Comparison of ENCODE assay signal across 9 cellular contexts in the genomic region with DNA sequence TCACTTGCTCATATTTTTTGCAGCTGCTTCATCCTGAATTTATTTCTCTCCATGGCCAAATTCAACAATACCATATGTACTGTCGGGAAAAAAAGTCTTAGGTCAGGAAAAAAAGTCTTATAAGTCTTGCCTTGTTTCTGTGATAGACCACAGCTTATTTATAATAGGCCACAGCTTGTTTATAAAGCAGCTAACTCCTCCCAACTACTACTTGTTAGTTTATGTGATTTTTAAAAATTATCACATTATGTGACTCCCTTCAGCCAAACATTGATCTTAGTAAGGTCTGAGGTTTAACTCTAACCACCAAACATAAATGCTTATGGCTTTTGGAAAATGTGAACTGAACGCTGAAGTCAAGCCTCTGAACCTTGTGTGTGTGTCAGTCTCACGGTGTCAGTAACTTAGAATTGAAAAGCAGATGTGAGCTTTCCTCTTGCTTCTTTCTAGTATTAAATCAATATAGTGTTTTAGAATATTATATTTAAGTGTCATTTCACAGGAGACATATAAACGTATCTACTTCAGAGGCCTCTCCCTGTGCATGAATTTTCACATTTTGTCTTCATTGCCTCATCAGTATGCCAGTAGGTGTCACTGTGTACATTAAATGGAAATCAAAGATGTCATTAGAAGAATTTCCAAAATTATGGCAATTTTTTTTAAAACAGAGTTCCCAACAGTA. TPM values are rescaled to one million over a fixed set of nuclear protein-coding genes. Genes with fewer than 3 reads are reported as not detected.
DNase-seq lines count a peak whose midpoint lies in the region; ATAC-seq and TF ChIP-seq lines count a peak whose summit lies in the region.
"Had no signal": no experiment of that assay in that cellular context is flagged by ENCODE, and none has a peak within 500 bp of the region (broad histone marks: within the 10 kb centered on the region; RNA-seq: fewer than 3 reads in every experiment).

No MANE protein-coding gene starts in this region.

- peaks cover under 1% of the 10 kb centered on the region for H3K4me1 Mint-ChIP-seq in stimulated activated memory B cell treated with anti-CD40 and anti-IgM and Interleukin-4, amounts not matched to agents 10 μg/mL and 1 μg/mL and 100 μg/mL, for 72 hours

- H3K4me3 ChIP-seq in smooth muscle cell = no peak overlapping the region

- no peak overlapping the region for H2AFZ ChIP-seq in smooth muscle cell (ENCODE audit: low read depth)

- no peak overlapping the region for H3K9ac ChIP-seq in smooth muscle cell (ENCODE audit: low read depth)

- H3K4me1 ChIP-seq in smooth muscle cell (ENCODE audit: low read depth) = no peaks in the 10 kb centered on the region

- peak overlapping the region; percentile 48 for H3K27ac ChIP-seq in smooth muscle cell (ENCODE audit: low read depth)

- H3K27me3 Mint-ChIP-seq in stimulated activated memory B cell treated with anti-CD40 and anti-IgM and Interleukin-4, amounts not matched to agents 10 μg/mL and 1 μg/mL and 100 μg/mL, for 72 hours = no peaks in the 10 kb centered on the region
- H3K27me3 Mint-ChIP-seq: CD4-positive, CD25-positive, alpha-beta regulatory T cell had no signal

- no peaks in the 10 kb centered on the region for H3K27me3 ChIP-seq in smooth muscle cell (ENCODE audit: low read depth)

- H3F3A ChIP-seq in smooth muscle cell (ENCODE audit: low read depth) = peaks cover 7% of the 10 kb centered on the region

- H3K4me2 ChIP-seq in smooth muscle cell = peak overlapping the region; percentile 49

- no peak overlapping the region for H3K27ac Mint-ChIP-seq in stimulated activated memory B cell treated with anti-CD40 and anti-IgM and Interleukin-4, amounts not matched to agents 10 μg/mL and 1 μg/mL and 100 μg/mL, for 72 hours
- H3K27ac Mint-ChIP-seq: CD4-positive, CD25-positive, alpha-beta regulatory T cell had no signal

- TF ChIP-seq POLR2A in erythroblast (IDR thresholded peaks at IDR 0.05; ENCODE audit: low read length) = no peak

- no peaks in the 10 kb centered on the region for H3K36me3 ChIP-seq in smooth muscle cell (ENCODE audit: low read depth)

- H3K4me3 Mint-ChIP-seq in stimulated activated memory B cell treated with anti-CD40 and anti-IgM and Interleukin-4, amounts not matched to agents 10 μg/mL and 1 μg/mL and 100 μg/mL, for 72 hours = no peak overlapping the region
- H3K4me3 Mint-ChIP-seq: CD4-positive, CD25-positive, alpha-beta regulatory T cell had no signal

- DNase-seq in NCI-H2029 treated with DMSO at 0.1 percent for 48 hours (lab: John Stamatoyannopoulos, UW) = peak; percentile 47
- no peak for DNase-seq in NCI-H2029 (lab: John Stamatoyannopoulos, UW)
- DNase-seq in NCI-H69 (lab: John Stamatoyannopoulos, UW) = peak; percentile 59
- DNase-seq in erythroblast (lab: John Stamatoyannopoulos, UW) = peak; percentile 9 to 29
- DNase-seq in smooth muscle cell (lab: John Stamatoyannopoulos, UW; ENCODE audit: unreplicated experiment) = no peak
- DNase-seq: CD4-positive, CD25-positive, alpha-beta regulatory T cell had no signal

- H3K9me3 Mint-ChIP-seq in stimulated activated memory B cell treated with anti-CD40 and anti-IgM and Interleukin-4, amounts not matched to agents 10 μg/mL and 1 μg/mL and 100 μg/mL, for 72 hours = no peaks in the 10 kb centered on the region
- H3K9me3 Mint-ChIP-seq: CD4-positive, CD25-positive, alpha-beta regulatory T cell had no signal

- 49% methylated on average over 4 of the region's 4 CpGs for WGBS in smooth muscle cell (ENCODE audit: low lambda C conversion rate)

- peaks cover 23% of the 10 kb centered on the region for H4K20me1 ChIP-seq in smooth muscle cell (ENCODE audit: low read depth)

- ATAC-seq in HG03045 (IDR thresholded peaks at IDR 0.05; ENCODE audit: unreplicated experiment) (no peak), GM19452 (IDR thresholded peaks at IDR 0.05; ENCODE audit: unreplicated experiment) (no peak)
- ATAC-seq in stimulated activated memory B cell treated with anti-CD40 and anti-IgM and Interleukin-4, amounts not matched to agents 10 μg/mL and 1 μg/mL and 100 μg/mL, for 72 hours = no peak

- H3K9me3 ChIP-seq in smooth muscle cell (replicated peaks; ENCODE audit: low read depth) = no peaks in the 10 kb centered on the region

- TF ChIP-seq CTCF in smooth muscle cell (IDR thresholded peaks at IDR 0.05; ENCODE audit: borderline replicate concordance, insufficient read depth, poor library complexity, severe bottlenecking) = peak; percentile 63

- peaks cover 48% of the 10 kb centered on the region for H3K79me2 ChIP-seq in smooth muscle cell (ENCODE audit: low read depth)

- no peaks in the 10 kb centered on the region for H3K36me3 Mint-ChIP-seq in stimulated activated memory B cell treated with anti-CD40 and anti-IgM and Interleukin-4, amounts not matched to agents 10 μg/mL and 1 μg/mL and 100 μg/mL, for 72 hours
- H3K36me3 Mint-ChIP-seq: CD4-positive, CD25-positive, alpha-beta regulatory T cell had no signal

RNA-seq across cellular contexts. Expression of a gene that starts 51.3 kb away (rescaled TPM):
- total RNA-seq in smooth muscle cell = 22.5 and 44.9 TPM in 2 replicates
- polyA plus RNA-seq in smooth muscle cell = 15.3 and 20.4 TPM in 2 replicates

Comparison
In these comparisons a context has a peak if more than half of its experiments do, and no peak if none do; other contexts are left out.
1. DNase-seq: peak in NCI-H2029 treated with DMSO at 0.1 percent for 48 hours (single experiment), NCI-H69 (single experiment) and erythroblast (2 of 2); none in NCI-H2029 (single experiment) and smooth muscle cell (single experiment).